25 cellular contexts compared by ENCODE assay signal in genomic region chr3:8843347-8843746, GRCh38.
"Had no signal": no experiment of that assay in that cellular context is flagged by ENCODE, and none has a peak within 500 bp of the region (broad histone marks: within the 10 kb centered on the region; RNA-seq: fewer than 3 reads in every experiment).

No MANE protein-coding gene starts in this region.

- DNase-seq: hippocampal formation; kidney; left ventricle myocardium inferior; midbrain; mucosa of descending colon; naive thymus-derived CD8-positive, alpha-beta T cell; occipital lobe; ovary; right lobe of liver; stimulated activated CD4-positive, alpha-beta T cell treated with anti-CD3 and anti-CD28 coated beads, Interleukin-12 subunit alpha, Interleukin-12 subunit beta, amount 100 ng/mL, for 4 hours; stimulated activated CD4-positive, alpha-beta T cell treated with anti-CD3 and anti-CD28 coated beads, Interleukin-15, amount 100 ng/mL, for 24 hours; stimulated activated CD4-positive, alpha-beta T cell treated with anti-CD3 and anti-CD28 coated beads, Interleukin-2, amount 100 ng/mL, for 24 hours; stimulated activated CD4-positive, alpha-beta T cell treated with anti-CD3 and anti-CD28 coated beads, Interleukin-4, amount 100 ng/mL, for 1 hour; stimulated activated naive B cell treated with anti-CD40 and anti-IgM and Interleukin-4, amounts not matched to agents 10 μg/mL and 1 μg/mL and 100 μg/mL, for 72 hours; stimulated activated naive CD8-positive, alpha-beta T cell treated with anti-CD3 and anti-CD28 coated beads, Interleukin-15, Interleukin-2, amounts not matched to agents 100 U/mL and 50 U/mL, for 24 hours; stomach; testis; thyroid gland; transverse colon; upper lobe of right lung; uterus had no signal

- ATAC-seq: mucosa of descending colon; naive thymus-derived CD8-positive, alpha-beta T cell; right lobe of liver; stimulated activated naive B cell treated with anti-CD40 and anti-IgM and Interleukin-4, amounts not matched to agents 10 μg/mL and 1 μg/mL and 100 μg/mL, for 72 hours; stimulated activated naive CD8-positive, alpha-beta T cell treated with anti-CD3 and anti-CD28 coated beads, Interleukin-15, Interleukin-2, amounts not matched to agents 100 U/mL and 50 U/mL, for 24 hours; upper lobe of right lung had no signal

- H3K4me2 ChIP-seq: smooth muscle cell had no signal

- H3K27ac ChIP-seq: left ventricle myocardium inferior, neutrophil, ovary, right atrium auricular region, right lobe of liver, stomach, testis, thyroid gland, transverse colon, upper lobe of right lung, uterus had no signal

- H3K36me3 ChIP-seq: left ventricle myocardium inferior, neutrophil, ovary, right atrium auricular region, right lobe of liver, stomach, thyroid gland, transverse colon, upper lobe of right lung, uterus had no signal

- H3K27me3 ChIP-seq: neutrophil, ovary, right atrium auricular region, right lobe of liver, stomach, testis, thyroid gland, transverse colon, upper lobe of right lung, uterus had no signal

- H3K4me3 ChIP-seq: left ventricle myocardium inferior, lung, mucosa of descending colon, ovary, right atrium auricular region, right lobe of liver, smooth muscle cell, stomach, testis, thyroid gland, transverse colon, upper lobe of right lung, uterus had no signal

- H3K9me3 ChIP-seq: left ventricle myocardium inferior, mucosa of descending colon, neutrophil, ovary, right atrium auricular region, right lobe of liver, stomach, testis, thyroid gland, transverse colon, upper lobe of right lung, uterus had no signal

- H3K4me1 ChIP-seq: right atrium auricular region, right lobe of liver, stomach, testis, thyroid gland, transverse colon, upper lobe of right lung, uterus had no signal
